ENCODE assay signal across 8 cellular contexts in the genomic region with DNA sequence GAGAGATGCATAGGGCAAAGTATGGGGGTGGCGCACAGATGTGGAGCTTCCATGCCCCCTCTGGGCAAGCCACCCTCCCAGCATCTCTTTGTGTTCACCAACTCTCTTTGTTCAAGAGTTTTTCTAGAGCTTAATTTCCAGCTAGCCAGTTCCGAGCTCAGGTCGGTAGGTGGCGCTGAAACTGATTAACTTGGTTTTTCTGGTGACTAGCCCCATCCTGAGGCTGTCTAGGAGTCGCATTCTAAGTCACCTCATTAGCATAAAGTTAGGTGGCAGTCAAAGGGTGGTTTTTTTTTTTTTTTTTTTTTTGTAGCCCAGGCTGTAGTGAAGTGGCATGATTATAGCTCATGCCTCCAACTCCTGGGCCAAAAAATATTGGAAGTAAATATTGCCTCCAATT.
DNase-seq lines count a peak whose midpoint lies in the region; ATAC-seq and TF ChIP-seq lines count a peak whose summit lies in the region.

No MANE protein-coding gene starts in this region.

- intact Hi-C loops in thyroid gland (cut with DNase I), result no loop called here

- DNase-seq in SIG-M5 treated with dmso at 0.1 percent for 504 hours (lab: John Stamatoyannopoulos, UW; ENCODE audit: unreplicated experiment) (peak; percentile 4), SIG-M5 (lab: John Stamatoyannopoulos, UW) (no peak), RWPE2 (ENCODE audit: low spot score) (no peak), fibroblast of the aortic adventitia (ENCODE audit: low read depth) (peak; percentile 31), thyroid gland (peak; percentile 13 to 33), nucleus accumbens (lab: John Stamatoyannopoulos, UW) (no peak)

- no peaks in the 10 kb centered on the region for H3K4me1 ChIP-seq in RWPE2 (ENCODE audit: insufficient read depth, poor library complexity, severe bottlenecking)
- no peaks in the 10 kb centered on the region for H3K4me1 ChIP-seq in thyroid gland

- ATAC-seq in HG02571 (IDR thresholded peaks at IDR 0.05; ENCODE audit: unreplicated experiment) (peak; percentile 51), RWPE2 (ENCODE audit: low read depth) (peak; percentile 59; the same call in 1 of the 3 replicates), HG03571 (IDR thresholded peaks at IDR 0.05; ENCODE audit: unreplicated experiment) (no peak)

- H3K36me3 ChIP-seq in RWPE2 (ENCODE audit: low read depth) (no peaks in the 10 kb centered on the region), thyroid gland (no peaks in the 10 kb centered on the region)

- H3K4me3 ChIP-seq in RWPE2 (ENCODE audit: severe bottlenecking) (no peak overlapping the region), fibroblast of the aortic adventitia (ENCODE audit: low read depth, low read length) (no peak overlapping the region), thyroid gland (replicated peaks in 1 of 3) (no peak overlapping the region)

- H3K27ac ChIP-seq in RWPE2 (ENCODE audit: poor library complexity, severe bottlenecking), result no peak overlapping the region
- no peak overlapping the region for H3K27ac ChIP-seq in thyroid gland

- WGBS in thyroid gland, 2 donors, result 48 to 59% methylated on average over 5 of the region's 5 CpGs

- TF ChIP-seq CTCF in RWPE2 (IDR thresholded peaks at IDR 0.05; ENCODE audit: poor library complexity, severe bottlenecking), result peak; percentile 74
- TF ChIP-seq CTCF in fibroblast of the aortic adventitia (IDR thresholded peaks at IDR 0.05; ENCODE audit: insufficient read depth, low read length), result peak; percentile 58
- TF ChIP-seq CTCF in thyroid gland (IDR thresholded peaks at IDR 0.05), result peak in 2 of 6 experiments; percentile 35 to 45

- TF ChIP-seq POLR2A in thyroid gland (IDR thresholded peaks at IDR 0.05), result no peak

- H3K27me3 ChIP-seq in RWPE2 (ENCODE audit: insufficient read depth, poor library complexity, severe bottlenecking) (no peaks in the 10 kb centered on the region), thyroid gland (no peaks in the 10 kb centered on the region)

- no peaks in the 10 kb centered on the region for H3K9me3 ChIP-seq in RWPE2 (ENCODE audit: severe bottlenecking)
- H3K9me3 ChIP-seq in thyroid gland, result no peaks in the 10 kb centered on the region

Comparison
In these comparisons a context has a peak if more than half of its experiments do, and no peak if none do; other contexts are left out.
1. DNase-seq: peak in SIG-M5 treated with dmso at 0.1 percent for 504 hours (single experiment), fibroblast of the aortic adventitia (single experiment) and thyroid gland (2 of 2); none in SIG-M5 (single experiment), RWPE2 (single experiment) and nucleus accumbens (0 of 56).